Comparison of ENCODE assay signal across 1 cellular context in the genomic region with DNA sequence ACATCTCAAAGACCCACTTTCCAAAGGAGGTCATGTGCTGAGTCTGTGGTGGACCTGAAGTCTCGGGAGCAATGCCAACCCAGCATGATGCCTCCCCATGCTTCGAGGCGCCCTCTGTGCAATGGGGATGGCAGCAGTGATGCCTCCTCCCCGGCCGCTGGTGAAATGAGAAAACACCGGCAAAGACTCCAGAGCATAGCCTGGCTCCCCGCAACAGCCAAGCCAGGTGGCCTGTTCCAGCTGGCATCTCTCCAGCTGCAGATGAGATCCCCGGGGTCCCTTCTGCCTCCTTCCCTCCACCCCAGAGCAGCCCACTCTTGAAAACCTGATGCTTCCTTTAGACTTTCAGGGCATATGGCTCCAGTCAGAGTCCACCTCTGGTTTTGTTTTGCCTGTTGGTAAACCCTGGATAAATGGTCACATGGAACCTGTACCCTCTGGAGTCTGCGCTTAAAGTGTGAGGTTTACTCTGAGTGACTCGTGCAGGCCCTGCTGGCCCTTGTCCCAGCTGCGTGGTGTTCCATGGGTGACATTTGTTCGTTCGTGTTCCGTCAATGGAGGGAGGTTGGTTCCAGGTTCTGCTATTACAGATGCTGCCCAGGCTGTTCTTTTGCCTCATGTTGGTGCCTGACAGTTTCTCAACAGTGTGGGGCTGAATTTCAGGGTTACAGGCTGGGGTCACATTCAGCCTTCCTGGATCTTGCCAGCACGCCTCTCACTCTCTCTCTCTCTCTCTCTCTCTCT.
TF ChIP-seq lines count a peak whose summit lies in the region.

No MANE protein-coding gene starts in this region.

TF ChIP-seq in HepG2, 621 proteins besides CTCF, POLR2A, EP300 and RAD21 (continued from another document and continues in another):
- TF ChIP-seq, protein P1, sequence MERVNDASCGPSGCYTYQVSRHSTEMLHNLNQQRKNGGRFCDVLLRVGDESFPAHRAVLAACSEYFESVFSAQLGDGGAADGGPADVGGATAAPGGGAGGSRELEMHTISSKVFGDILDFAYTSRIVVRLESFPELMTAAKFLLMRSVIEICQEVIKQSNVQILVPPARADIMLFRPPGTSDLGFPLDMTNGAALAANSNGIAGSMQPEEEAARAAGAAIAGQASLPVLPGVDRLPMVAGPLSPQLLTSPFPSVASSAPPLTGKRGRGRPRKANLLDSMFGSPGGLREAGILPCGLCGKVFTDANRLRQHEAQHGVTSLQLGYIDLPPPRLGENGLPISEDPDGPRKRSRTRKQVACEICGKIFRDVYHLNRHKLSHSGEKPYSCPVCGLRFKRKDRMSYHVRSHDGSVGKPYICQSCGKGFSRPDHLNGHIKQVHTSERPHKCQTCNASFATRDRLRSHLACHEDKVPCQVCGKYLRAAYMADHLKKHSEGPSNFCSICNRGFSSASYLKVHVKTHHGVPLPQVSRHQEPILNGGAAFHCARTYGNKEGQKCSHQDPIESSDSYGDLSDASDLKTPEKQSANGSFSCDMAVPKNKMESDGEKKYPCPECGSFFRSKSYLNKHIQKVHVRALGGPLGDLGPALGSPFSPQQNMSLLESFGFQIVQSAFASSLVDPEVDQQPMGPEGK (CRISPR knock-in tag; IDR thresholded peaks at IDR 0.05), result no peak
- TF ChIP-seq, protein P2, sequence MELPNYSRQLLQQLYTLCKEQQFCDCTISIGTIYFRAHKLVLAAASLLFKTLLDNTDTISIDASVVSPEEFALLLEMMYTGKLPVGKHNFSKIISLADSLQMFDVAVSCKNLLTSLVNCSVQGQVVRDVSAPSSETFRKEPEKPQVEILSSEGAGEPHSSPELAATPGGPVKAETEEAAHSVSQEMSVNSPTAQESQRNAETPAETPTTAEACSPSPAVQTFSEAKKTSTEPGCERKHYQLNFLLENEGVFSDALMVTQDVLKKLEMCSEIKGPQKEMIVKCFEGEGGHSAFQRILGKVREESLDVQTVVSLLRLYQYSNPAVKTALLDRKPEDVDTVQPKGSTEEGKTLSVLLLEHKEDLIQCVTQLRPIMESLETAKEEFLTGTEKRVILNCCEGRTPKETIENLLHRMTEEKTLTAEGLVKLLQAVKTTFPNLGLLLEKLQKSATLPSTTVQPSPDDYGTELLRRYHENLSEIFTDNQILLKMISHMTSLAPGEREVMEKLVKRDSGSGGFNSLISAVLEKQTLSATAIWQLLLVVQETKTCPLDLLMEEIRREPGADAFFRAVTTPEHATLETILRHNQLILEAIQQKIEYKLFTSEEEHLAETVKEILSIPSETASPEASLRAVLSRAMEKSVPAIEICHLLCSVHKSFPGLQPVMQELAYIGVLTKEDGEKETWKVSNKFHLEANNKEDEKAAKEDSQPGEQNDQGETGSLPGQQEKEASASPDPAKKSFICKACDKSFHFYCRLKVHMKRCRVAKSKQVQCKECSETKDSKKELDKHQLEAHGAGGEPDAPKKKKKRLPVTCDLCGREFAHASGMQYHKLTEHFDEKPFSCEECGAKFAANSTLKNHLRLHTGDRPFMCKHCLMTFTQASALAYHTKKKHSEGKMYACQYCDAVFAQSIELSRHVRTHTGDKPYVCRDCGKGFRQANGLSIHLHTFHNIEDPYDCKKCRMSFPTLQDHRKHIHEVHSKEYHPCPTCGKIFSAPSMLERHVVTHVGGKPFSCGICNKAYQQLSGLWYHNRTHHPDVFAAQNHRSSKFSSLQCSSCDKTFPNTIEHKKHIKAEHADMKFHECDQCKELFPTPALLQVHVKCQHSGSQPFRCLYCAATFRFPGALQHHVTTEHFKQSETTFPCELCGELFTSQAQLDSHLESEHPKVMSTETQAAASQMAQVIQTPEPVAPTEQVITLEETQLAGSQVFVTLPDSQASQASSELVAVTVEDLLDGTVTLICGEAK (IDR thresholded peaks at IDR 0.05), result no peak
- TF ChIP-seq, protein P2 (CRISPR knock-in tag; IDR thresholded peaks at IDR 0.05), result no peak
- TF ChIP-seq KDM5B (CRISPR knock-in tag; IDR thresholded peaks at IDR 0.05; ENCODE audit: borderline replicate concordance) (peak; percentile 24; the same call in 1 of the 2 replicates), ZNF205 (CRISPR knock-in tag; IDR thresholded peaks at IDR 0.05) (no peak), NFKB2 (CRISPR knock-in tag; IDR thresholded peaks at IDR 0.05; ENCODE audit: borderline replicate concordance) (0 out of 2 replicates have a peak, but pooled peaks have one; percentile 43), XBP1 (CRISPR knock-in tag; IDR thresholded peaks at IDR 0.05) (no peak), ZNF263 (CRISPR knock-in tag; IDR thresholded peaks at IDR 0.05) (0 out of 2 replicates have a peak, but pooled peaks have one; percentile 18), MXI1 (IDR thresholded peaks at IDR 0.05; ENCODE audit: borderline replicate concordance, low read depth, low read length) (no peak), ZNF775 (CRISPR knock-in tag; IDR thresholded peaks at IDR 0.05; ENCODE audit: borderline replicate concordance) (no peak), ZNF879 (CRISPR knock-in tag; IDR thresholded peaks at IDR 0.05) (no peak), ZFX (CRISPR knock-in tag; IDR thresholded peaks at IDR 0.05; ENCODE audit: low read depth) (peak; percentile 36; the same call in 1 of the 2 replicates), ZNF333 (CRISPR knock-in tag; IDR thresholded peaks at IDR 0.05; ENCODE audit: borderline replicate concordance) (0 out of 2 replicates have a peak, but pooled peaks have one; percentile 43), NR1H2 (CRISPR knock-in tag; IDR thresholded peaks at IDR 0.05; ENCODE audit: borderline replicate concordance, low read depth) (no peak)
- TF ChIP-seq, protein P3, sequence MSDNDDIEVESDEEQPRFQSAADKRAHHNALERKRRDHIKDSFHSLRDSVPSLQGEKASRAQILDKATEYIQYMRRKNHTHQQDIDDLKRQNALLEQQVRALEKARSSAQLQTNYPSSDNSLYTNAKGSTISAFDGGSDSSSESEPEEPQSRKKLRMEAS (IDR thresholded peaks at IDR 0.05), result peak; percentile 56
- TF ChIP-seq, protein P4, sequence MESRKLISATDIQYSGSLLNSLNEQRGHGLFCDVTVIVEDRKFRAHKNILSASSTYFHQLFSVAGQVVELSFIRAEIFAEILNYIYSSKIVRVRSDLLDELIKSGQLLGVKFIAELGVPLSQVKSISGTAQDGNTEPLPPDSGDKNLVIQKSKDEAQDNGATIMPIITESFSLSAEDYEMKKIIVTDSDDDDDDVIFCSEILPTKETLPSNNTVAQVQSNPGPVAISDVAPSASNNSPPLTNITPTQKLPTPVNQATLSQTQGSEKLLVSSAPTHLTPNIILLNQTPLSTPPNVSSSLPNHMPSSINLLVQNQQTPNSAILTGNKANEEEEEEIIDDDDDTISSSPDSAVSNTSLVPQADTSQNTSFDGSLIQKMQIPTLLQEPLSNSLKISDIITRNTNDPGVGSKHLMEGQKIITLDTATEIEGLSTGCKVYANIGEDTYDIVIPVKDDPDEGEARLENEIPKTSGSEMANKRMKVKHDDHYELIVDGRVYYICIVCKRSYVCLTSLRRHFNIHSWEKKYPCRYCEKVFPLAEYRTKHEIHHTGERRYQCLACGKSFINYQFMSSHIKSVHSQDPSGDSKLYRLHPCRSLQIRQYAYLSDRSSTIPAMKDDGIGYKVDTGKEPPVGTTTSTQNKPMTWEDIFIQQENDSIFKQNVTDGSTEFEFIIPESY (CRISPR knock-in tag; IDR thresholded peaks at IDR 0.05), result 0 out of 2 replicates have a peak, but pooled peaks have one; percentile 8
- TF ChIP-seq, protein P5, sequence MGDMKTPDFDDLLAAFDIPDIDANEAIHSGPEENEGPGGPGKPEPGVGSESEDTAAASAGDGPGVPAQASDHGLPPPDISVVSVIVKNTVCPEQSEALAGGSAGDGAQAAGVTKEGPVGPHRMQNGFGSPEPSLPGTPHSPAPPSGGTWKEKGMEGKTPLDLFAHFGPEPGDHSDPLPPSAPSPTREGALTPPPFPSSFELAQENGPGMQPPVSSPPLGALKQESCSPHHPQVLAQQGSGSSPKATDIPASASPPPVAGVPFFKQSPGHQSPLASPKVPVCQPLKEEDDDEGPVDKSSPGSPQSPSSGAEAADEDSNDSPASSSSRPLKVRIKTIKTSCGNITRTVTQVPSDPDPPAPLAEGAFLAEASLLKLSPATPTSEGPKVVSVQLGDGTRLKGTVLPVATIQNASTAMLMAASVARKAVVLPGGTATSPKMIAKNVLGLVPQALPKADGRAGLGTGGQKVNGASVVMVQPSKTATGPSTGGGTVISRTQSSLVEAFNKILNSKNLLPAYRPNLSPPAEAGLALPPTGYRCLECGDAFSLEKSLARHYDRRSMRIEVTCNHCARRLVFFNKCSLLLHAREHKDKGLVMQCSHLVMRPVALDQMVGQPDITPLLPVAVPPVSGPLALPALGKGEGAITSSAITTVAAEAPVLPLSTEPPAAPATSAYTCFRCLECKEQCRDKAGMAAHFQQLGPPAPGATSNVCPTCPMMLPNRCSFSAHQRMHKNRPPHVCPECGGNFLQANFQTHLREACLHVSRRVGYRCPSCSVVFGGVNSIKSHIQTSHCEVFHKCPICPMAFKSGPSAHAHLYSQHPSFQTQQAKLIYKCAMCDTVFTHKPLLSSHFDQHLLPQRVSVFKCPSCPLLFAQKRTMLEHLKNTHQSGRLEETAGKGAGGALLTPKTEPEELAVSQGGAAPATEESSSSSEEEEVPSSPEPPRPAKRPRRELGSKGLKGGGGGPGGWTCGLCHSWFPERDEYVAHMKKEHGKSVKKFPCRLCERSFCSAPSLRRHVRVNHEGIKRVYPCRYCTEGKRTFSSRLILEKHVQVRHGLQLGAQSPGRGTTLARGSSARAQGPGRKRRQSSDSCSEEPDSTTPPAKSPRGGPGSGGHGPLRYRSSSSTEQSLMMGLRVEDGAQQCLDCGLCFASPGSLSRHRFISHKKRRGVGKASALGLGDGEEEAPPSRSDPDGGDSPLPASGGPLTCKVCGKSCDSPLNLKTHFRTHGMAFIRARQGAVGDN (CRISPR knock-in tag; IDR thresholded peaks at IDR 0.05), result peak; percentile 59
- TF ChIP-seq, protein P6, sequence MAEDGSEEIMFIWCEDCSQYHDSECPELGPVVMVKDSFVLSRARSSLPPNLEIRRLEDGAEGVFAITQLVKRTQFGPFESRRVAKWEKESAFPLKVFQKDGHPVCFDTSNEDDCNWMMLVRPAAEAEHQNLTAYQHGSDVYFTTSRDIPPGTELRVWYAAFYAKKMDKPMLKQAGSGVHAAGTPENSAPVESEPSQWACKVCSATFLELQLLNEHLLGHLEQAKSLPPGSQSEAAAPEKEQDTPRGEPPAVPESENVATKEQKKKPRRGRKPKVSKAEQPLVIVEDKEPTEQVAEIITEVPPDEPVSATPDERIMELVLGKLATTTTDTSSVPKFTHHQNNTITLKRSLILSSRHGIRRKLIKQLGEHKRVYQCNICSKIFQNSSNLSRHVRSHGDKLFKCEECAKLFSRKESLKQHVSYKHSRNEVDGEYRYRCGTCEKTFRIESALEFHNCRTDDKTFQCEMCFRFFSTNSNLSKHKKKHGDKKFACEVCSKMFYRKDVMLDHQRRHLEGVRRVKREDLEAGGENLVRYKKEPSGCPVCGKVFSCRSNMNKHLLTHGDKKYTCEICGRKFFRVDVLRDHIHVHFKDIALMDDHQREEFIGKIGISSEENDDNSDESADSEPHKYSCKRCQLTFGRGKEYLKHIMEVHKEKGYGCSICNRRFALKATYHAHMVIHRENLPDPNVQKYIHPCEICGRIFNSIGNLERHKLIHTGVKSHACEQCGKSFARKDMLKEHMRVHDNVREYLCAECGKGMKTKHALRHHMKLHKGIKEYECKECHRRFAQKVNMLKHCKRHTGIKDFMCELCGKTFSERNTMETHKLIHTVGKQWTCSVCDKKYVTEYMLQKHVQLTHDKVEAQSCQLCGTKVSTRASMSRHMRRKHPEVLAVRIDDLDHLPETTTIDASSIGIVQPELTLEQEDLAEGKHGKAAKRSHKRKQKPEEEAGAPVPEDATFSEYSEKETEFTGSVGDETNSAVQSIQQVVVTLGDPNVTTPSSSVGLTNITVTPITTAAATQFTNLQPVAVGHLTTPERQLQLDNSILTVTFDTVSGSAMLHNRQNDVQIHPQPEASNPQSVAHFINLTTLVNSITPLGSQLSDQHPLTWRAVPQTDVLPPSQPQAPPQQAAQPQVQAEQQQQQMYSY (CRISPR knock-in tag; IDR thresholded peaks at IDR 0.05), result peak; percentile 91
- TF ChIP-seq, protein P7, sequence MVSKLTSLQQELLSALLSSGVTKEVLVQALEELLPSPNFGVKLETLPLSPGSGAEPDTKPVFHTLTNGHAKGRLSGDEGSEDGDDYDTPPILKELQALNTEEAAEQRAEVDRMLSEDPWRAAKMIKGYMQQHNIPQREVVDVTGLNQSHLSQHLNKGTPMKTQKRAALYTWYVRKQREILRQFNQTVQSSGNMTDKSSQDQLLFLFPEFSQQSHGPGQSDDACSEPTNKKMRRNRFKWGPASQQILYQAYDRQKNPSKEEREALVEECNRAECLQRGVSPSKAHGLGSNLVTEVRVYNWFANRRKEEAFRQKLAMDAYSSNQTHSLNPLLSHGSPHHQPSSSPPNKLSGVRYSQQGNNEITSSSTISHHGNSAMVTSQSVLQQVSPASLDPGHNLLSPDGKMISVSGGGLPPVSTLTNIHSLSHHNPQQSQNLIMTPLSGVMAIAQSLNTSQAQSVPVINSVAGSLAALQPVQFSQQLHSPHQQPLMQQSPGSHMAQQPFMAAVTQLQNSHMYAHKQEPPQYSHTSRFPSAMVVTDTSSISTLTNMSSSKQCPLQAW (CRISPR knock-in tag; IDR thresholded peaks at IDR 0.05), result no peak
